In the genomic region with DNA sequence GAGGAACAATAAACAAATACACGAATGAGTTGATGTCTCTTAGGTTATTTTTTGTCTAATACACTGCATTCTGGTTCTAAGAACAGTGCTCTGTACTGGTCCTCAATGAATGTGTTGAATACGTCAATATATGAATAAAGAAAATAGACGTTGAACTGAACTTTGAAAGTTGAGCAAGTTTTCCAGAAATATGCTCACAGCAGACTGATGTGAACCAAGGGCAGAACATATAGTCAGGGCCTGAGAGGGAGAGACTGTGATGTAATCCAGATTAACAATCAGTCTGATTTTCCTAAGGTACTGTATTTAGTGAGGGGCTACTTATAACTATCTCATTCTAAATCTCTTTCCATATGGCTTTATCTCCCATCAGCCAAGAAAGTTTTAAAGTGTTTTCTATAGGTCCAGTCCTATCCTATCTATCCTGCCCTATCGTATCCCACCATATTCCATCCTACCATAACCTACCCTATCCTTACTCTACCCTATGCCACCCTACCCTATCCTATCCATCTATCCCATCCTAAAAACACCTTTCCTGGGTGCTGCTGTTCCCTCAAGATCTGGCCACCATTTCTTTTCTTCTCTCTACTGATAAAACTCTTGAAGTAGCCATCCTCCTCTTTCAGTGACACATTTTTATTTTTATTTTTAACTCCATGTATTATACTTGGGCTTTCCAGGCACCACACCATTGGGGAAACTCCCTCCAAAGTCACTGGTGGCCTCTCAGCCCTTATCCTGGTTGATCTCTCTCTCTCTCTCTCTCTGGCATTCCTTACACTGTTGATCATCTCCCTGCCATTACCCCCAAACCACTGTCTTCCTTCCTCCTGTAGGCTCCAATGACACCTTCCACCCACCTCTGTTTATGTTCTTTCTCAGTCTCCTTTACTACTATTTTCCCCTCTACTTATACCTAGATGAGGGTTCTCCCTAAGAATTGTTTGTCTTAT, we compare ENCODE assay signal across 23 cellular contexts.
DNase-seq lines count a peak whose midpoint lies in the region; ATAC-seq, FAIRE-seq and TF ChIP-seq lines count a peak whose summit lies in the region.
"Had no signal": no experiment of that assay in that cellular context is flagged by ENCODE, and none has a peak within 500 bp of the region (broad histone marks: within the 10 kb centered on the region; RNA-seq: fewer than 3 reads in every experiment).

No MANE protein-coding gene starts in this region.

- no peaks in the 10 kb centered on the region for H3K27me3 Mint-ChIP-seq in Caco-2 (ENCODE audit: insufficient read depth, unreplicated experiment)
- no peaks in the 10 kb centered on the region for H3K27me3 Mint-ChIP-seq in activated T-cell treated with anti-CD3 and anti-CD28 coated beads, Interleukin-2, amount 50 U/mL, for 4 hours (ENCODE audit: low read depth)
- H3K27me3 Mint-ChIP-seq: IgD-negative memory B cell had no signal

- ATAC-seq in activated T-cell treated with anti-CD3 and anti-CD28 coated beads, Interleukin-2, amount 50 U/mL, for 4 hours = no peak
- no peak for ATAC-seq in GM19324 (IDR thresholded peaks at IDR 0.05; ENCODE audit: low FRiP score, unreplicated experiment)
- ATAC-seq in HG03095 (IDR thresholded peaks at IDR 0.05; ENCODE audit: unreplicated experiment) = no peak
- ATAC-seq: GM12878 had no signal

- H3K4me1 ChIP-seq in Caco-2 = peaks cover 35% of the 10 kb centered on the region
- H3K4me1 ChIP-seq: BLaER1 had no signal

- no peak for DNase-seq in Caco-2
- peak; percentile 64 for DNase-seq in EL
- DNase-seq in RCC 7860 (ENCODE audit: low spot score) = peak; percentile 74
- peak; percentile 39 for DNase-seq in iris pigment epithelial cell (ENCODE audit: low read depth)
- no peak for DNase-seq in NCI-H524 (lab: John Stamatoyannopoulos, UW)
- no peak for DNase-seq in activated T-cell treated with anti-CD3 and anti-CD28 coated beads, Interleukin-2, amount 50 U/mL, for 4 hours
- DNase-seq: CD4-positive, alpha-beta memory T cell; DND-41; NCI-H1105 treated with DMSO at 0.1 percent for 48 hours; NCI-H1694 treated with DMSO at 0.1 percent for 48 hours; NCI-H82; RPMI8226; SHP77 treated with DMSO at 0.1 percent for 48 hours; SK-N-SH; T-helper 1 cell had no signal

- no peaks in the 10 kb centered on the region; the same call in 1 of the 2 replicates for H3K9me3 ChIP-seq in Caco-2
- H3K9me3 ChIP-seq: BLaER1, SK-N-SH had no signal

- H3K4me3 ChIP-seq in Caco-2 (ENCODE audit: low read depth, low read length) = no peak overlapping the region
- H3K4me3 ChIP-seq: BLaER1, GM12878 had no signal

- H3K27me3 ChIP-seq in Caco-2 (replicated peaks; ENCODE audit: control insufficient read depth, insufficient read depth, low read length) = no peaks in the 10 kb centered on the region
- H3K27me3 ChIP-seq: BLaER1 had no signal

- peaks cover 22% of the 10 kb centered on the region for H3K4me1 Mint-ChIP-seq in Caco-2 (ENCODE audit: low read depth, unreplicated experiment)
- no peaks in the 10 kb centered on the region for H3K4me1 Mint-ChIP-seq in activated T-cell treated with anti-CD3 and anti-CD28 coated beads, Interleukin-2, amount 50 U/mL, for 4 hours (ENCODE audit: low read depth)
- H3K4me1 Mint-ChIP-seq: CD4-positive, alpha-beta memory T cell; IgD-negative memory B cell had no signal

- no peaks in the 10 kb centered on the region for H3K36me3 Mint-ChIP-seq in Caco-2 (ENCODE audit: insufficient read depth, unreplicated experiment)
- H3K36me3 Mint-ChIP-seq in activated T-cell treated with anti-CD3 and anti-CD28 coated beads, Interleukin-2, amount 50 U/mL, for 4 hours (ENCODE audit: insufficient read depth) = no peaks in the 10 kb centered on the region
- H3K36me3 Mint-ChIP-seq: CD4-positive, alpha-beta memory T cell; IgD-negative memory B cell had no signal

- intact Hi-C loops in Caco-2 (cut with micrococcal nuclease; ENCODE audit: unreplicated experiment) = no loop called here

- no peaks in the 10 kb centered on the region for H3K36me3 ChIP-seq in Caco-2 (ENCODE audit: control insufficient read depth, insufficient read depth, low read length)
- H3K36me3 ChIP-seq: BLaER1 had no signal

- BruUV-seq in Caco-2 (replicated peaks; lab: Mats Ljungman, UMichigan) = no TSS peak

- no peak for TF ChIP-seq CTCF in Caco-2 (IDR thresholded peaks at IDR 0.05; ENCODE audit: insufficient read depth in 1 of 2, low read depth in 1 of 2, low read length in 1 of 2, severe bottlenecking in 1 of 2, unreplicated experiment in 1 of 2)

- CTCF ChIA-PET in Caco-2 (lab: Charles Lee) = no interaction called here

- peak; percentile 32 for FAIRE-seq in RCC 7860 (lab: Jason Lieb, UNC)
- FAIRE-seq: D721Med, GM12878, GM19239, H1 had no signal

- peaks cover 32% of the 10 kb centered on the region for H3K9me3 Mint-ChIP-seq in Caco-2 (ENCODE audit: unreplicated experiment)
- no peaks in the 10 kb centered on the region for H3K9me3 Mint-ChIP-seq in activated T-cell treated with anti-CD3 and anti-CD28 coated beads, Interleukin-2, amount 50 U/mL, for 4 hours
- H3K9me3 Mint-ChIP-seq: IgD-negative memory B cell had no signal

- POLR2A ChIA-PET in Caco-2 (lab: Charles Lee) = no interaction called here

- H3K4me3 Mint-ChIP-seq in Caco-2 (ENCODE audit: unreplicated experiment) = no peak overlapping the region
- H3K4me3 Mint-ChIP-seq in activated T-cell treated with anti-CD3 and anti-CD28 coated beads, Interleukin-2, amount 50 U/mL, for 4 hours = no peak overlapping the region
- H3K4me3 Mint-ChIP-seq: CD4-positive, alpha-beta memory T cell; IgD-negative memory B cell had no signal

- peak overlapping the region; percentile 70 for H3K27ac Mint-ChIP-seq in Caco-2 (ENCODE audit: unreplicated experiment)
- H3K27ac Mint-ChIP-seq: CD4-positive, alpha-beta memory T cell; IgD-negative memory B cell had no signal

Comparison
In these comparisons a context has a peak if more than half of its experiments do, and no peak if none do; other contexts are left out.
1. DNase-seq: peak in EL (single experiment), RCC 7860 (single experiment) and iris pigment epithelial cell (single experiment); none in Caco-2 (0 of 2), NCI-H524 (0 of 2) and activated T-cell treated with anti-CD3 and anti-CD28 coated beads, Interleukin-2, amount 50 U/mL, for 4 hours (single experiment).